Comparison of ENCODE assay signal across 1 cellular context in the genomic region with DNA sequence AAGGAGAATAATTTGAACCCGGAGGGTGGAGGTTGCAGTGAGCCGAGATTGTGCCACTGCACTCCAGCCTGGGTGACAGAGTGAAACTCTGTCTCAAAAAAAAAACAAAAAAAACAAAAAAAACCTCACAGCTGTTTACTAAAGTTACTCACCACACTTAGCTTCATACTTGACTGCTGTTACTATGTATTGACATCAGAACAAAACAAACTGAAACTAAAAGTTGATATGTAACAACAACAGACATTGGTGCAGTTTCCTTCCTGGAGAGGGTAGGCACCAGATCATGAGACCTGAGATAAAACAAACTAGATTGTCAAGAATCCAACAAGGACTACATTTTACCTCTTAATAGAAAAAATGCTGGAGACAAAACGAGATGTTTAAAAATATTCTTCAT.
TF ChIP-seq lines count a peak whose summit lies in the region.

No MANE protein-coding gene starts in this region.

TF ChIP-seq in GM12878, 131 proteins besides CTCF, POLR2A, EP300 and RAD21:
- TF ChIP-seq RUNX3 (IDR thresholded peaks at IDR 0.05; ENCODE audit: low read length) = peak; percentile 15; the same call in 1 of the 2 replicates
- TF ChIP-seq ZNF384 (IDR thresholded peaks at IDR 0.05; ENCODE audit: borderline replicate concordance, low read depth, low read length) = peak; percentile 77
- peak; percentile 44; the same call in 1 of the 2 replicates for TF ChIP-seq NBN (IDR thresholded peaks at IDR 0.05)
- peak; percentile 65 for TF ChIP-seq ATF7 (IDR thresholded peaks at IDR 0.05; ENCODE audit: low read depth)
- TF ChIP-seq FOXK2 (IDR thresholded peaks at IDR 0.05) = peak; percentile 80
- TF ChIP-seq PKNOX1 (IDR thresholded peaks at IDR 0.05) = peak; percentile 10; the same call in 1 of the 2 replicates
